1 cellular context compared by ENCODE assay signal in the genomic region with DNA sequence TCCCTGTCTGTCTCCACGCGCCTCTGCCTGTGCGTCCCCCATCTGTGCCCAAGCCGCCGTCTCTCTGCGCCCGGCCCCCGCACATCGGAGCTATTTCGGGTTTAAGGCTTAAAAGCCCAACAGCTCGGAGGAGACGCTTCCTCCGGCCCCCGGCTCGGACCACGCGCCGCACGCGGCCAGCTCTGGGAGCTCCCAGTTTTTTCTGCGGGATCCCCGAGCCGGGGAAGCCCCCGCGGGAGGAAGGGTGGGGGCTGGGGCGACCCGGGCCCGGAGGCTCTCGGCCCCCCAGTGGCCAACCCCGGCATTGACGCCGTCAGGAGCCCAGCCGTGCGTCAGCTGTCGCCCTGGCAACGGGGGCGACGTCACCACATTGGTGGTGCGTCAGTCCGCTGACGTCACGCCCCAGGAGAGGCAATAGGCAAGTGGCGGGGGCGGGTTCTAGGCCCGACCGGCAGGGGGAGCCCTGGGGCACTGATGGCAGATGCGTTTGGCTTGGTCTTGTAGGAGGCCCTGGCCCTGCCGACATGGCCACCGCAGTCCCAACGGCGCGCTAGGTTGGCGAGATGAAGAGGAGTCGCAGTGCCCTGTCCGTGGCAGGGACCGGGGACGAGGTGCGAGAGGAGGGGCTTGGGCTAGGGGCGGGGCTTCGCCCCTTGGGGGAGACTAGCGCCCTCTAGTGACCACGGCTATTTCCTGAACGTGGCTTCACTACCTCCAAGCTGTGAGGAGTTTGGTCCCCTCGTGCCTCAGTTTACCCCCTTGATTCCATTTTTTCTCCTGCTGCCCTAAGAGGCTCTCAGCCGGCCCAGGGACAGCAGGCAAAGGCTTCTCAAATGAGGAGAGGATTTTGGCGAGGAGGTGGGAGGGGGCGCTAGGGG.
A peak's percentile ranks its signal among the peaks of the same experiment; 100 is the strongest.
TF ChIP-seq lines count a peak whose summit lies in the region.

No MANE protein-coding gene starts in this region.

TF ChIP-seq in IMR-90, 13 proteins besides CTCF, POLR2A, EP300 and RAD21 (continued from another document):
- TF ChIP-seq, protein P1, sequence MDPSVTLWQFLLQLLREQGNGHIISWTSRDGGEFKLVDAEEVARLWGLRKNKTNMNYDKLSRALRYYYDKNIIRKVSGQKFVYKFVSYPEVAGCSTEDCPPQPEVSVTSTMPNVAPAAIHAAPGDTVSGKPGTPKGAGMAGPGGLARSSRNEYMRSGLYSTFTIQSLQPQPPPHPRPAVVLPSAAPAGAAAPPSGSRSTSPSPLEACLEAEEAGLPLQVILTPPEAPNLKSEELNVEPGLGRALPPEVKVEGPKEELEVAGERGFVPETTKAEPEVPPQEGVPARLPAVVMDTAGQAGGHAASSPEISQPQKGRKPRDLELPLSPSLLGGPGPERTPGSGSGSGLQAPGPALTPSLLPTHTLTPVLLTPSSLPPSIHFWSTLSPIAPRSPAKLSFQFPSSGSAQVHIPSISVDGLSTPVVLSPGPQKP (IDR thresholded peaks at IDR 0.05; ENCODE audit: borderline replicate concordance, low read depth, low read length), result no peak
- TF ChIP-seq BHLHE40 (IDR thresholded peaks at IDR 0.05; ENCODE audit: low read depth, low read length) (peak; percentile 49), MXI1 (IDR thresholded peaks at IDR 0.05; ENCODE audit: borderline replicate concordance, low read depth, low read length) (no peak), RCOR1 (IDR thresholded peaks at IDR 0.05; ENCODE audit: insufficient replicate concordance, low read length) (peak; percentile 100), CEBPB (IDR thresholded peaks at IDR 0.05; ENCODE audit: low read depth, low read length) (0 out of 2 replicates have a peak, but pooled peaks have one; percentile 48), CHD1 (IDR thresholded peaks at IDR 0.05; ENCODE audit: low read depth, low read length) (no peak; the same call in 1 of the 2 replicates)
